9 cellular contexts compared by ENCODE assay signal in the genomic region with DNA sequence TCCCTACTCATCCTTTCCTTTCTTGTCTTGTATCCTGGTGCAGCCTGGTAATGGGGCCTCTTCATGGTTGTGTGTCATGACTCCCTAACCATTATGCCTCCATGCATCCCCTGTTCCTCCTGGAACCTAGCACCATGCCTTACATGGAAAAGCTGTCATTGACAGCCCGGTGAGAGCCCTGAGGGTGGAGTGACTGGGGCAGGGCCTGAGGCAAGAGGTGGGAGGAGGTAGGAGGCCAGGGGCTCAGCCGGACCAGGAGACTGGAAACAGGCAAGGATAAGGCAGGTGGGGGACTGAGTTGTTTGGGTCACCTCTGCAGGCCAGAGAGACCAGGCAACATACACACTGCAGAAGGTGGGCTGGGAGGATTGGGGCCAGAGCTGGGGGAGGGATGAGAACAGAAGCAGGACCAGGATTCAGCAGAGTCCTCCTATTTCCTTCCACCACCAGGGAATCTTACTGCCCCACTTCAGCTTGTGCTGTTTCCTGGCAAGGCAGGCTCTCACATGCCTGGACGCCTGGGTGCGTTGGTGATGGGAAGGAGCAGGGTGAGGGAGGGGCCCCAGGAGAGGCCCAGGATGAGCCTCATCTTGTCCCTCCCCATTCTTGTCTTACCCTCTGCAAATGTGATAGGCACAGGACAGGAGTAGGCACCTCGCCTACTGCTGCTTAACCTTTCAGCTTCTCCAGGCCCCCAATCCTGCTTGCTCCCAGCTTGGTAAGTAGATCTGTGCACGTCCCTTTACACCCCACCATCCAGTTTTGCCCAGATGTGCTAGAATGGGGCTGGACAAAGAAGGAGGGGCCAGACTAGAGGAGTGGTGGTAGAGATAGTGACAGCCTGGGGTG. TPM values are rescaled to one million over a fixed set of nuclear protein-coding genes. Genes with fewer than 3 reads are reported as not detected.
A peak's percentile ranks its signal among the peaks of the same experiment; 100 is the strongest.
DNase-seq lines count a peak whose midpoint lies in the region; ATAC-seq, FAIRE-seq and TF ChIP-seq lines count a peak whose summit lies in the region.
"Had no signal": no experiment of that assay in that cellular context is flagged by ENCODE, and none has a peak within 500 bp of the region (broad histone marks: within the 10 kb centered on the region; RNA-seq: fewer than 3 reads in every experiment).

Gene LTB4R2 (plus strand): TSS at position 603 of the 849 bp plus-strand sequence. CDS start 525 bp downstream, outside the sequence.

- TF ChIP-seq CTCF in 22Rv1 (IDR thresholded peaks at IDR 0.05), result no peak
- TF ChIP-seq CTCF in HL-60 (IDR thresholded peaks at IDR 0.05; ENCODE audit: insufficient read depth, low read length), result no peak
- TF ChIP-seq CTCF in bronchial epithelial cell (IDR thresholded peaks at IDR 0.05; ENCODE audit: insufficient read depth, low read length, severe bottlenecking), result no peak
- TF ChIP-seq CTCF in mucosa of descending colon (IDR thresholded peaks at IDR 0.05), result no peak

- no peaks in the 10 kb centered on the region for H3K9me3 ChIP-seq in mucosa of descending colon

- peak; percentile 99 for FAIRE-seq in bronchial epithelial cell (lab: Jason Lieb, UNC)

- intact Hi-C loops in mucosa of descending colon (cut with DNase I, micrococcal nuclease), result no loop called here

- peak within 1 kb of the TSS; percentile 47 for H3K4me3 ChIP-seq in HL-60 (replicated peaks; ENCODE audit: insufficient read depth, low read length)
- H3K4me3 ChIP-seq in bronchial epithelial cell (ENCODE audit: low read depth, low read length), result peak within 1 kb of the TSS; percentile 28
- peak within 1 kb of the TSS; percentile 11 for H3K4me3 ChIP-seq in mucosa of descending colon

- peak within 1 kb of the TSS; percentile 82 for H3K27ac ChIP-seq in 22Rv1
- H3K27ac ChIP-seq in HL-60 (replicated peaks), result peak within 1 kb of the TSS; percentile 93

- no peak for DNase-seq in HL-60 (ENCODE audit: low read depth in 1 of 2, low spot score in 1 of 2)
- peak; percentile 82 for DNase-seq in bronchial epithelial cell (ENCODE audit: low read depth)
- no peak for DNase-seq in mucosa of descending colon
- DNase-seq in NCI-H1417 treated with DMSO at 0.1 percent for 48 hours (lab: John Stamatoyannopoulos, UW), result no peak
- DNase-seq in effector CD4-positive, alpha-beta T cell, result no peak
- DNase-seq in retina, result no peak
- DNase-seq: NK-92 treated with Interleukin-12 subunit alpha and Interleukin-12 subunit beta, amount 100 ng/mL, for 24 hours had no signal

- peaks cover 50% of the 10 kb centered on the region for H3K4me1 ChIP-seq in mucosa of descending colon (ENCODE audit: low read depth)

- H3K36me3 ChIP-seq in bronchial epithelial cell (ENCODE audit: control insufficient read depth, insufficient read depth, low read length) (peaks cover 15% of the 10 kb centered on the region), mucosa of descending colon (ENCODE audit: low read depth) (no peaks in the 10 kb centered on the region)

- peak; percentile 17 for ATAC-seq in mucosa of descending colon
- ATAC-seq in HG03520 (IDR thresholded peaks at IDR 0.05; ENCODE audit: unreplicated experiment), result no peak

- H3K27me3 ChIP-seq in HL-60 (ENCODE audit: insufficient read depth, poor library complexity, severe bottlenecking) (no peaks in the 10 kb centered on the region), bronchial epithelial cell (ENCODE audit: control insufficient read depth, insufficient read depth, low read length) (no peaks in the 10 kb centered on the region)

RNA-seq across cellular contexts. Expression of gene LTB4R2, which starts in this region (rescaled TPM):
- total RNA-seq in bronchial epithelial cell (10.5 and 17.4 TPM in 2 replicates), mucosa of descending colon (1 to 10 TPM; 3.7 to 6.3 (median 5.0) TPM)
